ENCODE assay signal across 24 cellular contexts in the genomic region with DNA sequence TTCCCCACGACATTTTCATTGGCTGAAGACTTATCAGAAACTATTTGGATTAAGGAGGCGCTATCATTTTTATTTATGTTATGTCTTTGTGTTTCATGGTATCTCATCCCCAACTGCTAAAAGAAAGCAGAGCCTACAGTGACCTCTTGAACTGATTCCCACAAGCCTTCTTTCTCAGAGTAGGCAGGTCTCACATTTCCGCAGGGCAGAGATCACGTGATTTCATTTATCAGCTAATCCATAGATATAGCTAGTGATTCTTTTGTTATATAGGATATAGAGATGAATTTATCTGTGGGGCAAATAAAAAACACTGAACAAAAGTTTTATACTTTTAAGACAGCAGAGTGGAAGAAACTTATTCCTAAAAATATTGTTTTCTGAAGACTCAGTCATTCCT. TPM values are rescaled to one million over a fixed set of nuclear protein-coding genes. Genes with fewer than 3 reads are reported as not detected.
A peak's percentile ranks its signal among the peaks of the same experiment; 100 is the strongest.
DNase-seq lines count a peak whose midpoint lies in the region; ATAC-seq, FAIRE-seq and TF ChIP-seq lines count a peak whose summit lies in the region.
"Had no signal": no experiment of that assay in that cellular context is flagged by ENCODE, and none has a peak within 500 bp of the region (broad histone marks: within the 10 kb centered on the region; RNA-seq: fewer than 3 reads in every experiment).

No MANE protein-coding gene starts in this region.

- DNase-seq in HepG2 (ENCODE audit: low spot score): no peak
- no peak for DNase-seq in right lobe of liver
- DNase-seq in chondrocyte (ENCODE audit: low spot score): no peak
- DNase-seq in left kidney (ENCODE audit: low read depth, low spot score): peak; percentile 32
- DNase-seq in type B pancreatic cell (ENCODE audit: extremely low spot score, unreplicated experiment): no peak
- DNase-seq in activated CD4-positive, alpha-beta T cell treated with anti-CD3 and anti-CD28 coated beads, Interleukin-2, amount 10 ng/mL, durations not matched to agents 24 days and 14 days: no peak
- no peak for DNase-seq in NCI-H446 (lab: John Stamatoyannopoulos, UW)
- DNase-seq: H7; NCI-H1092; NCI-H1417 treated with DMSO at 0.1 percent for 48 hours; NCI-H1694 treated with DMSO at 0.1 percent for 48 hours; NCI-H2081; NCI-H345; NCI-H524 treated with DMSO at 0.1 percent for 48 hours; NCI-H82; NK-92 treated with Interleukin-12 subunit alpha and Interleukin-12 subunit beta, amount 100 ng/mL, for 24 hours; SJCRH30 had no signal

- H3K27me3 Mint-ChIP-seq in chondrocyte (ENCODE audit: low read depth) (no peaks in the 10 kb centered on the region), type B pancreatic cell (peaks cover 5% of the 10 kb centered on the region)
- peaks cover 22% of the 10 kb centered on the region for H3K27me3 Mint-ChIP-seq in activated CD4-positive, alpha-beta T cell treated with anti-CD3 and anti-CD28 coated beads, Interleukin-2, amount 10 ng/mL, durations not matched to agents 24 days and 14 days

- TF ChIP-seq POLR2A in HepG2 (IDR thresholded peaks at IDR 0.05; ENCODE audit: insufficient read depth in 1 of 2, low read depth in 2 of 2, low read length in 2 of 2): no peak
- no peak for TF ChIP-seq POLR2A in right lobe of liver (IDR thresholded peaks at IDR 0.05)

- TF ChIP-seq CTCF in HepG2 (CRISPR knock-in tag; IDR thresholded peaks at IDR 0.05): no peak
- TF ChIP-seq CTCF in right lobe of liver (IDR thresholded peaks at IDR 0.05): no peak
- TF ChIP-seq CTCF in chondrocyte (IDR thresholded peaks at IDR 0.05): no peak
- no peak for TF ChIP-seq CTCF in type B pancreatic cell (conservative IDR thresholded peaks at IDR 0.05)

- H3K27ac Mint-ChIP-seq in chondrocyte (ENCODE audit: unreplicated experiment) (peak overlapping the region; percentile 57), type B pancreatic cell (peak overlapping the region; percentile 13)
- H3K27ac Mint-ChIP-seq in activated CD4-positive, alpha-beta T cell treated with anti-CD3 and anti-CD28 coated beads, Interleukin-2, amount 10 ng/mL, durations not matched to agents 24 days and 14 days: no peak overlapping the region
- H3K27ac Mint-ChIP-seq: IgD-negative memory B cell had no signal

- H3K9me3 Mint-ChIP-seq in chondrocyte (ENCODE audit: low read depth) (peaks cover 3% of the 10 kb centered on the region), type B pancreatic cell (peaks cover 6% of the 10 kb centered on the region)
- H3K9me3 Mint-ChIP-seq in activated CD4-positive, alpha-beta T cell treated with anti-CD3 and anti-CD28 coated beads, Interleukin-2, amount 10 ng/mL, durations not matched to agents 24 days and 14 days: no peaks in the 10 kb centered on the region
- H3K9me3 Mint-ChIP-seq: IgD-negative memory B cell had no signal

- intact Hi-C loops in HepG2 (cut with micrococcal nuclease; ENCODE audit: unreplicated experiment) (no loop called here), right lobe of liver (cut with DNase I) (no loop called here)
- intact Hi-C loops in activated CD4-positive, alpha-beta T cell treated with anti-CD3 and anti-CD28 coated beads, Interleukin-2, amount 10 ng/mL, durations not matched to agents 24 days and 14 days (cut with micrococcal nuclease): no loop called here

- ATAC-seq in HepG2 (no peak), right lobe of liver (no peak), HG02970 (IDR thresholded peaks at IDR 0.05; ENCODE audit: low FRiP score, unreplicated experiment) (no peak)
- ATAC-seq: PC-3, Right ventricle myocardium inferior had no signal

- no peak for TF ChIP-seq RAD21 in HepG2 (CRISPR knock-in tag; IDR thresholded peaks at IDR 0.05)

- H3K9me3 ChIP-seq in HepG2 (ENCODE audit: low read length) (no peaks in the 10 kb centered on the region), right lobe of liver (no peaks in the 10 kb centered on the region)
- H3K9me3 ChIP-seq: SJCRH30 had no signal

- no peak for TF ChIP-seq EP300 in HepG2 (IDR thresholded peaks at IDR 0.05; ENCODE audit: low read depth in 2 of 2, low read length in 2 of 2)
- no peak for TF ChIP-seq EP300 in HepG2 (CRISPR knock-in tag; IDR thresholded peaks at IDR 0.05; ENCODE audit: borderline replicate concordance)

- H3K27ac ChIP-seq in HepG2 (ENCODE audit: extremely low read length, insufficient read depth, low read length) (no peak overlapping the region), right lobe of liver (no peak overlapping the region)
- H3K27ac ChIP-seq: GM23248, SJCRH30 had no signal

- H3K4me1 Mint-ChIP-seq in chondrocyte (ENCODE audit: low read depth): peaks cover 22% of the 10 kb centered on the region
- peaks cover 23% of the 10 kb centered on the region for H3K4me1 Mint-ChIP-seq in type B pancreatic cell (ENCODE audit: unreplicated experiment)
- H3K4me1 Mint-ChIP-seq in activated CD4-positive, alpha-beta T cell treated with anti-CD3 and anti-CD28 coated beads, Interleukin-2, amount 10 ng/mL, durations not matched to agents 24 days and 14 days: no peaks in the 10 kb centered on the region
- H3K4me1 Mint-ChIP-seq: IgD-negative memory B cell had no signal

- H3K36me3 Mint-ChIP-seq in chondrocyte (ENCODE audit: low read depth) (no peaks in the 10 kb centered on the region), type B pancreatic cell (no peaks in the 10 kb centered on the region)
- no peaks in the 10 kb centered on the region for H3K36me3 Mint-ChIP-seq in activated CD4-positive, alpha-beta T cell treated with anti-CD3 and anti-CD28 coated beads, Interleukin-2, amount 10 ng/mL, durations not matched to agents 24 days and 14 days (ENCODE audit: low read depth)

- WGBS in HepG2 (ENCODE audit: low lambda C conversion rate): 51% methylated on average over 4 of the region's 4 CpGs
- 56% methylated on average over 4 of the region's 4 CpGs for WGBS in right lobe of liver (ENCODE audit: insufficient coverage, low coverage, low lambda C conversion rate, missing lambda C conversion rate)

- in situ Hi-C loops in HepG2 (cut with HindIII; ENCODE audit: extremely low pct_ligation_motif_present, low pct_unique_long_range_greater_than_20kb): no loop called here

- no peak overlapping the region for H3K4me3 Mint-ChIP-seq in chondrocyte (ENCODE audit: unreplicated experiment)
- H3K4me3 Mint-ChIP-seq in type B pancreatic cell: peak overlapping the region; percentile 15
- H3K4me3 Mint-ChIP-seq in activated CD4-positive, alpha-beta T cell treated with anti-CD3 and anti-CD28 coated beads, Interleukin-2, amount 10 ng/mL, durations not matched to agents 24 days and 14 days: no peak overlapping the region
- H3K4me3 Mint-ChIP-seq: IgD-negative memory B cell had no signal

- POLR2A ChIA-PET in HepG2 (lab: Yijun Ruan, JAX): no interaction called here

- no peak overlapping the region for H3K4me2 ChIP-seq in HepG2 (ENCODE audit: low read depth, low read length)

- peaks cover 6% of the 10 kb centered on the region for H3K4me1 ChIP-seq in HepG2 (ENCODE audit: insufficient read depth, low read length)
- no peaks in the 10 kb centered on the region for H3K4me1 ChIP-seq in right lobe of liver

- no peaks in the 10 kb centered on the region for H4K20me1 ChIP-seq in HepG2 (ENCODE audit: insufficient read depth, low read length)

- no peaks in the 10 kb centered on the region for H3K79me2 ChIP-seq in HepG2 (ENCODE audit: insufficient read depth, low read length)

- no TSS peak for BruUV-seq in HepG2 (replicated peaks; lab: Mats Ljungman, UMichigan)

- H3K4me3 ChIP-seq in HepG2 (replicated peaks in 1 of 3; ENCODE audit: insufficient read depth in 1 of 3, low read depth in 2 of 3, low read length in 3 of 3): no peak overlapping the region
- H3K4me3 ChIP-seq in right lobe of liver: no peak overlapping the region
- H3K4me3 ChIP-seq: GM23248, SJCRH30 had no signal

- CTCF ChIA-PET in HepG2 (lab: Yijun Ruan, JAX; ENCODE audit: low intra/inter-chr PET ratio, low total read pairs): no interaction called here

- no peak overlapping the region for H2AFZ ChIP-seq in HepG2 (ENCODE audit: low read length)
- H2AFZ ChIP-seq: GM23248 had no signal

- H3K9ac ChIP-seq in HepG2 (ENCODE audit: insufficient read depth, low read depth, low read length): no peak overlapping the region
- H3K9ac ChIP-seq: GM23248 had no signal

- FAIRE-seq in HepG2 (lab: Jason Lieb, UNC): no peak
- FAIRE-seq: D721Med, GM18507 had no signal

- H3K36me3 ChIP-seq in HepG2 (replicated peaks in 1 of 2; ENCODE audit: control insufficient read depth in 1 of 2, insufficient read depth in 2 of 2, low read length in 2 of 2) (no peaks in the 10 kb centered on the region), right lobe of liver (no peaks in the 10 kb centered on the region)
- H3K36me3 ChIP-seq: SJCRH30 had no signal

- H3K27me3 ChIP-seq in HepG2 (ENCODE audit: control insufficient read depth in 1 of 2, insufficient read depth in 2 of 2, low read length in 2 of 2) (no peaks in the 10 kb centered on the region), right lobe of liver (no peaks in the 10 kb centered on the region)
- H3K27me3 ChIP-seq: SJCRH30 had no signal

RNA-seq across cellular contexts. Expression of a gene that starts 25.0 kb away (rescaled TPM):
- total RNA-seq in HepG2 (2016; rRNA removed; fragmentation: Illumina TruSeq; extraction: Trizol) (0.20 TPM in 1 of 2 replicates, not detected in the other), right lobe of liver (not detected), chondrocyte (2.6 to 4.6 TPM (median 3.4 TPM) in 3 replicates), type B pancreatic cell (ENCODE audit: low replicate concordance) (1.1 and 6.0 TPM in 2 replicates)
- total RNA-seq in HepG2 (2016; cell fraction: cytosol; rRNA removed; fragmentation: Illumina TruSeq; extraction: Trizol; ENCODE audit: low read depth): 0.30 TPM in 1 of 2 replicates, not detected in the other
- total RNA-seq in HepG2 (2016; cell fraction: insoluble cytoplasmic fraction; rRNA removed; fragmentation: Illumina TruSeq; extraction: Trizol): not detected in 2 replicates
- total RNA-seq in HepG2 (2016; cell fraction: membrane; rRNA removed; fragmentation: Illumina TruSeq; extraction: Trizol): 0.17 and 0.40 TPM in 2 replicates
- total RNA-seq in HepG2 (2016; cell fraction: nucleus; rRNA removed; fragmentation: Illumina TruSeq; extraction: Trizol): not detected in 2 replicates
- 0.18 TPM in 1 of 2 replicates, not detected in the other for polyA plus RNA-seq in HepG2 (2011; rRNA removed)
- 0.09 TPM in 1 of 2 replicates, not detected in the other for polyA plus RNA-seq in HepG2 (2011; cell fraction: cytosol; rRNA removed)
- not detected in 2 replicates for polyA plus RNA-seq in HepG2 (2011; cell fraction: nucleus; rRNA removed)
- not detected in 2 replicates for polyA plus RNA-seq in HepG2 (2012)
- 0.34 and 0.44 TPM in 2 replicates for polyA plus RNA-seq in HepG2 (2016; cell fraction: cytosol; fragmentation: Illumina TruSeq; extraction: Trizol; ENCODE audit: low read depth)
- 0.40 TPM in 1 of 2 replicates, not detected in the other for polyA plus RNA-seq in HepG2 (2016; cell fraction: insoluble cytoplasmic fraction; fragmentation: Illumina TruSeq; extraction: Trizol; ENCODE audit: low read depth)
- 0.56 and 0.61 TPM in 2 replicates for polyA plus RNA-seq in HepG2 (2016; cell fraction: membrane; fragmentation: Illumina TruSeq; extraction: Trizol; ENCODE audit: low read depth)
- not detected in 2 replicates for polyA plus RNA-seq in HepG2 (2016; cell fraction: nucleus; fragmentation: Illumina TruSeq; extraction: Trizol; ENCODE audit: insufficient read depth, low read depth)
- polyA minus RNA-seq in HepG2 (2011; rRNA and poly(A)+ RNA removed; ENCODE audit: low replicate concordance): 0.50 and 2.8 TPM in 2 replicates
- polyA minus RNA-seq in HepG2 (2011; cell fraction: cytosol; rRNA and poly(A)+ RNA removed): not detected in 2 replicates
- polyA minus RNA-seq in HepG2 (2011; cell fraction: nucleus; rRNA and poly(A)+ RNA removed): not detected in 2 replicates
- not detected in 2 replicates for total RNA-seq in activated CD4-positive, alpha-beta T cell treated with anti-CD3 and anti-CD28 coated beads, Interleukin-2, amount 10 ng/mL, durations not matched to agents 24 days and 14 days
- polyA plus RNA-seq: IgD-negative memory B cell had no signal
